ENCODE assay signal across 1 cellular context in the genomic region with DNA sequence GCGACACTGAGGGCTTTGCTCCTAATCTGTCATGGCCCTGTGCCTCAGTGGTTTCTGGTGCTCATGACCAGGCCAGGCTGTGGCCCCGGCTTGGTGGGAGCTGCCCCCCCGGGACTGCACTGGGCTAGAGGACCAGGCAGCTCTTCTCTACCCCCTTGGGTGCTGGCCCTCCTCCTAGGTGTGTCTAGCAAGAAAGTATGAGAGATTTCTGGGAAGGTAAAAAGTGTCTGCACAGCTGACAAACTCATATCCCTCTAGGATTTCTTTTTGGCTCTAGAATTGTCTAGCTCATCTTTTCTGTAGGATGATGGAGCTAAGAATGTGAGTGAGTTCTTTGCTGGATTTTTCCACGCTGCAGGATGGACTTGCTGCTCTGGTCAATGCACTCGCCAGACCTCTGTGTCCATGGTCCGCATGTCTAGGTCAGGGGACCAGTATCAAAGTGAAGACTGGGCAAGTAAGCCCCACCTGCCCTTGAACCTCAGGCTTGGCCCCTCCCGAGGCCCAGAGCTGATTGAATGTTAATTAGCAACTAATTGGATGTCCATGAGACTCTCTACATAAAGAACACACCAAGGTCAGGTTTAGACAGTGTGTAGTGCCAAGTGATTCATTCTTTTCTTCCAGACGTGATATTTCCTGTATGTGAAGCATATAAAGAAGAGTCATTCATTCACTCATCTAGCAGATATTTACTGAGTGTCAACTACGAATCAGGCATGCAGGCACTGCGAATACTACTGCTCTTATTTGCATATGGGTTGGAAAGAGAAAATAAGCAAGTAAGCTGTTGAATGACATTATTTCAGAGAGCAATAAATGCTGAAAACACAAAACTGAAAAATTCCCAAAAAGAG.
TF ChIP-seq lines count a peak whose summit lies in the region.

No MANE protein-coding gene starts in this region.

TF ChIP-seq in GM12878, 131 proteins besides CTCF, POLR2A, EP300 and RAD21:
- TF ChIP-seq SMAD1 (IDR thresholded peaks at IDR 0.05; ENCODE audit: low read depth, partially characterized antibody): no peak
